23 cellular contexts compared by ENCODE assay signal in genomic region chr1:10819198-10819901, GRCh38. TPM values are rescaled to one million over a fixed set of nuclear protein-coding genes. Genes with fewer than 3 reads are reported as not detected.
A peak's percentile ranks its signal among the peaks of the same experiment; 100 is the strongest.
DNase-seq lines count a peak whose midpoint lies in the region; ATAC-seq and TF ChIP-seq lines count a peak whose summit lies in the region.
"Had no signal": no experiment of that assay in that cellular context is flagged by ENCODE, and none has a peak within 500 bp of the region (broad histone marks: within the 10 kb centered on the region; RNA-seq: fewer than 3 reads in every experiment).

No MANE protein-coding gene starts in this region.

- TF ChIP-seq POLR2A in heart left ventricle (IDR thresholded peaks at IDR 0.05) (no peak), vagina (IDR thresholded peaks at IDR 0.05) (no peak)

- no peak for DNase-seq in heart left ventricle
- DNase-seq in left ventricle myocardium superior = no peak
- peak; percentile 35 for DNase-seq in WERI-Rb-1
- DNase-seq in foreskin keratinocyte = no peak
- DNase-seq in vagina (ENCODE audit: extremely low spot score in 2 of 2) = no peak
- no peak for DNase-seq in OCI-M1 (lab: John Stamatoyannopoulos, UW)
- DNase-seq: activated CD4-positive, CD25-positive, alpha-beta regulatory T cell; activated naive CD4-positive, alpha-beta T cell treated with Interleukin-2 at 50 U/mL for 16 hours; activated T-cell treated with anti-CD3 and anti-CD28 coated beads, Interleukin-2, amount 50 U/mL, for 72 hours; DMS79; GF-D8; KBM-7; MG63; NCI-H2081; pancreas; spleen; stimulated activated CD4-positive, alpha-beta T cell treated with anti-CD3 and anti-CD28 coated beads, Interleukin-4, amount 100 ng/mL, for 1 hour had no signal

- H3K27me3 ChIP-seq in heart left ventricle (no peaks in the 10 kb centered on the region), WERI-Rb-1 (ENCODE audit: insufficient read depth, low read depth, severe bottlenecking) (no peaks in the 10 kb centered on the region), foreskin keratinocyte (no peaks in the 10 kb centered on the region), vagina (no peaks in the 10 kb centered on the region)
- H3K27me3 ChIP-seq: MG63, pancreas had no signal

- H3K4me1 ChIP-seq in heart left ventricle = peaks cover 0 to 41% (median 13%) of the 10 kb centered on the region in 12 donors
- H3K4me1 ChIP-seq in foreskin keratinocyte = peaks cover 20% of the 10 kb centered on the region
- peaks cover 25% of the 10 kb centered on the region for H3K4me1 ChIP-seq in vagina
- H3K4me1 ChIP-seq: gastroesophageal sphincter, SJSA1, spleen had no signal

- intact Hi-C loops in heart left ventricle (cut with DNase I) (no loop called here), left ventricle myocardium superior (cut with micrococcal nuclease) (no loop called here), vagina (cut with DNase I) (no loop called here)

- H3K27ac ChIP-seq in heart left ventricle (peak overlapping the region; percentile 61 to 94 (median 86)), WERI-Rb-1 (peak overlapping the region; percentile 26), foreskin keratinocyte (peak overlapping the region; percentile 17), vagina (peak overlapping the region; percentile 36)
- H3K27ac ChIP-seq: gastroesophageal sphincter, pancreas, SJSA1, spleen had no signal

- WGBS in heart left ventricle, 4 donors = 52 to 65% (median 58%) methylated on average over 12 to 13 of the region's 13 CpGs

- TF ChIP-seq CTCF in heart left ventricle (IDR thresholded peaks at IDR 0.05) (no peak), WERI-Rb-1 (IDR thresholded peaks at IDR 0.05; ENCODE audit: low read depth, low read length) (no peak), foreskin keratinocyte (conservative IDR thresholded peaks at IDR 0.05) (no peak), vagina (IDR thresholded peaks at IDR 0.05) (no peak)

- ATAC-seq in heart left ventricle = peak in 1 of 4 donors; percentile 10
- no peak for ATAC-seq in left ventricle myocardium superior
- ATAC-seq in foreskin keratinocyte = no peak
- no peak for ATAC-seq in HG03045 (IDR thresholded peaks at IDR 0.05; ENCODE audit: unreplicated experiment)
- no peak for ATAC-seq in HG03342 (IDR thresholded peaks at IDR 0.05; ENCODE audit: unreplicated experiment)
- ATAC-seq: activated T-cell treated with anti-CD3 and anti-CD28 coated beads, Interleukin-2, amount 50 U/mL, for 72 hours; gastroesophageal sphincter; Panc1; pancreas had no signal

- H3K36me3 ChIP-seq in heart left ventricle (no peaks in the 10 kb centered on the region), WERI-Rb-1 (no peaks in the 10 kb centered on the region), vagina (no peaks in the 10 kb centered on the region)
- H3K36me3 ChIP-seq: gastroesophageal sphincter, HAP-1, MG63, pancreas, SJSA1, spleen had no signal

- H3K9me3 ChIP-seq in heart left ventricle = no peaks in the 10 kb centered on the region
- no peaks in the 10 kb centered on the region for H3K9me3 ChIP-seq in WERI-Rb-1 (ENCODE audit: severe bottlenecking)
- H3K9me3 ChIP-seq in vagina = no peaks in the 10 kb centered on the region
- H3K9me3 ChIP-seq: gastroesophageal sphincter, HAP-1, MG63, pancreas, SJSA1, spleen had no signal

- H3K4me3 ChIP-seq in heart left ventricle (no peak overlapping the region), WERI-Rb-1 (ENCODE audit: low read depth, low read length) (no peak overlapping the region), vagina (no peak overlapping the region)
- H3K4me3 ChIP-seq: gastroesophageal sphincter, HAP-1, MG63, pancreas, SJSA1, spleen had no signal

RNA-seq across cellular contexts. Expression of gene CASZ1, which starts 22.9 kb away (rescaled TPM):
- total RNA-seq in heart left ventricle (10 to 100 TPM; 39.5 to 84.9 (median 63.2) TPM), left ventricle myocardium superior (57.8 TPM), foreskin keratinocyte (4.7 and 6.8 TPM in 2 replicates), vagina (30.7 TPM)
- polyA plus RNA-seq in heart left ventricle (10 to 100 TPM; 28.8 to 50.0 TPM), foreskin keratinocyte (2.7 and 3.5 TPM in 2 replicates)

Comparison
In these comparisons a context has a peak if more than half of its experiments do, and no peak if none do; other contexts are left out.
1. H3K27ac ChIP-seq: peak in every context shown above with its lines; median percentile 86 in heart left ventricle; 36 in vagina; 26 in WERI-Rb-1; 17 in foreskin keratinocyte.